ENCODE assay signal across 11 cellular contexts in genomic region chr2:220076734-220077133, GRCh38.
A peak's percentile ranks its signal among the peaks of the same experiment; 100 is the strongest.
DNase-seq lines count a peak whose midpoint lies in the region; TF ChIP-seq lines count a peak whose summit lies in the region.
"Had no signal": no experiment of that assay in that cellular context is flagged by ENCODE, and none has a peak within 500 bp of the region (broad histone marks: within the 10 kb centered on the region; RNA-seq: fewer than 3 reads in every experiment).

No MANE protein-coding gene starts in this region.

- no peaks in the 10 kb centered on the region for H3K4me1 ChIP-seq in BE2C
- no peaks in the 10 kb centered on the region for H3K4me1 ChIP-seq in MM.1S (ENCODE audit: low read length)

- H3F3A ChIP-seq in MM.1S (ENCODE audit: insufficient read depth, low read length): no peaks in the 10 kb centered on the region

- no peaks in the 10 kb centered on the region for H3K79me2 ChIP-seq in MM.1S (ENCODE audit: low read length)

- no peaks in the 10 kb centered on the region for H3K9me3 ChIP-seq in BE2C
- no peaks in the 10 kb centered on the region for H3K9me3 ChIP-seq in MM.1S (replicated peaks; ENCODE audit: insufficient read depth, low read length)

- H3K27me3 ChIP-seq in BE2C (peaks cover 8% of the 10 kb centered on the region), MM.1S (replicated peaks; ENCODE audit: insufficient read depth, low read length) (no peaks in the 10 kb centered on the region)

- H3K9me2 ChIP-seq in MM.1S (replicated peaks; ENCODE audit: insufficient read depth, low read length): no peaks in the 10 kb centered on the region

- DNase-seq in BE2C (no peak), NCI-H526 (lab: John Stamatoyannopoulos, UW) (peak; percentile 42 to 60), epidermal melanocyte (ENCODE audit: insufficient read length, low spot score) (peak; percentile 40), non-pigmented ciliary epithelial cell (ENCODE audit: low read depth) (peak; percentile 58), MM.1S (no peak), NOMO-1 treated with DMSO at 0.1 percent for 48 hours (lab: John Stamatoyannopoulos, UW; ENCODE audit: unreplicated experiment) (no peak), hypothalamus (lab: John Stamatoyannopoulos, UW) (no peak), T-helper 1 cell (no peak)
- DNase-seq: activated CD8-positive, alpha-beta memory T cell treated with anti-CD3 and anti-CD28 coated beads, Interleukin-2, amount 10 ng/mL, durations not matched to agents 7 days and 5 days; dermis blood vessel endothelial cell had no signal

- H3K4me3 ChIP-seq in BE2C (ENCODE audit: low read depth, low read length): no peak overlapping the region
- no peak overlapping the region for H3K4me3 ChIP-seq in MM.1S (ENCODE audit: low read length)
- H3K4me3 ChIP-seq: K562 had no signal

- no peak overlapping the region for H2AFZ ChIP-seq in MM.1S (ENCODE audit: low read length)

- H3K9ac ChIP-seq in MM.1S (ENCODE audit: low read length): no peak overlapping the region

- H3K36me3 ChIP-seq in BE2C (no peaks in the 10 kb centered on the region), MM.1S (replicated peaks; ENCODE audit: insufficient read depth, low read length) (no peaks in the 10 kb centered on the region)

- H3K4me2 ChIP-seq in MM.1S (ENCODE audit: low read depth, low read length): no peak overlapping the region

- no peak overlapping the region for H3K27ac ChIP-seq in MM.1S (ENCODE audit: low read length)

- no peaks in the 10 kb centered on the region for H4K20me1 ChIP-seq in MM.1S (ENCODE audit: insufficient read depth, low read length)

- 0 out of 2 replicates have a peak, but pooled peaks have one; percentile 6 for TF ChIP-seq CTCF in BE2C (IDR thresholded peaks at IDR 0.05; ENCODE audit: low read depth, low read length)
- TF ChIP-seq CTCF in MM.1S (IDR thresholded peaks at IDR 0.05; ENCODE audit: low read length): no peak

Comparison
In these comparisons a context has a peak if more than half of its experiments do, and no peak if none do; other contexts are left out.
1. DNase-seq: peak in NCI-H526 (2 of 2), epidermal melanocyte (single experiment) and non-pigmented ciliary epithelial cell (single experiment); none in BE2C (single experiment), MM.1S (single experiment), NOMO-1 treated with DMSO at 0.1 percent for 48 hours (single experiment), hypothalamus (0 of 51) and T-helper 1 cell (0 of 5).